ENCODE assay signal across 33 cellular contexts in the genomic region with DNA sequence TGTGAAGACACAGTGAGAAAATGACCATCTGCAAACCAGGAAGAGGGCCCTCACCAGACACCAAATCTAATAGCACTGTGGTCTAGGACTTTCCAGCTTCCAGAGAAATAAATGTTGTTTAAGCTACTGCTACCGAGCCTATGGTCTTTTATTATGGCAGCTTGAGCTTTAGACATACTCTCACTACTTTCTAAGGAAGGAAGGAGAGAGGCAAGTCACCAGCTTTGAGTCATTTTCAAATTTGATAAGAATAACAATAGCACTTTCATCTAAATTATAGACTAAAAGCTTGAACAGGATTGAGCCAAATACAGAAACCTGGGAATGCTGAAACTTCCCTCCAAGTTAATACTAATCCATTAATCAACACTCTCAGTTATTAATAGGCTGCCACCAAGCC.
"Had no signal": no experiment of that assay in that cellular context is flagged by ENCODE, and none has a peak within 500 bp of the region (broad histone marks: within the 10 kb centered on the region; RNA-seq: fewer than 3 reads in every experiment).

No MANE protein-coding gene starts in this region.

- H3K36me3 Mint-ChIP-seq: activated CD4-positive, alpha-beta memory T cell treated with anti-CD3 and anti-CD28 coated beads for 36 hours; activated CD8-positive, alpha-beta memory T cell treated with anti-CD3 and anti-CD28 coated beads, Interleukin-2, amount 10 ng/mL, durations not matched to agents 7 days and 5 days; T-cell; WTC11 had no signal

- H3K36me3 ChIP-seq: WERI-Rb-1 had no signal

- H3K4me1 Mint-ChIP-seq: activated B cell treated with CpG ODN at 0.5 μM for 24 hours; activated CD4-positive, alpha-beta memory T cell treated with anti-CD3 and anti-CD28 coated beads, Interleukin-2, amount 10 ng/mL, durations not matched to agents 7 days and 5 days; activated CD4-positive, alpha-beta T cell treated with anti-CD3 and anti-CD28 coated beads for 36 hours; activated CD4-positive, alpha-beta T cell treated with anti-CD3 and anti-CD28 coated beads, Interleukin-2, amount 10 ng/mL, durations not matched to agents 24 days and 14 days; activated CD4-positive, alpha-beta T cell treated with anti-CD3 and anti-CD28 coated beads, Interleukin-2, amount 10 ng/mL, durations not matched to agents 7 days and 5 days; activated CD8-positive, alpha-beta memory T cell treated with anti-CD3 and anti-CD28 coated beads, Interleukin-2, amount 10 ng/mL, durations not matched to agents 7 days and 5 days; T-cell; T-helper 17 cell had no signal

- H3K27ac Mint-ChIP-seq: activated B cell treated with CpG ODN at 0.5 μM for 24 hours; activated CD4-positive, alpha-beta memory T cell treated with anti-CD3 and anti-CD28 coated beads for 36 hours; activated CD4-positive, alpha-beta memory T cell treated with anti-CD3 and anti-CD28 coated beads, Interleukin-2, amount 10 ng/mL, durations not matched to agents 7 days and 5 days; activated CD4-positive, alpha-beta T cell treated with anti-CD3 and anti-CD28 coated beads for 36 hours; activated CD4-positive, alpha-beta T cell treated with anti-CD3 and anti-CD28 coated beads, Interleukin-2, amount 10 ng/mL, durations not matched to agents 24 days and 14 days; activated CD4-positive, alpha-beta T cell treated with anti-CD3 and anti-CD28 coated beads, Interleukin-2, amount 10 ng/mL, durations not matched to agents 7 days and 5 days; activated CD8-positive, alpha-beta memory T cell treated with anti-CD3 and anti-CD28 coated beads, Interleukin-2, amount 10 ng/mL, durations not matched to agents 7 days and 5 days; activated CD8-positive, alpha-beta T cell treated with anti-CD3 and anti-CD28 coated beads for 36 hours; activated CD8-positive, alpha-beta T cell treated with anti-CD3 and anti-CD28 coated beads, Interleukin-2, amount 10 ng/mL, durations not matched to agents 7 days and 5 days; T-cell; T-helper 1 cell treated with Interleukin-12 subunit alpha and Interleukin-12 subunit beta and Interleukin-4 antibody, amounts not matched to agents 30 μg/mL and 1 μg/mL, for 36 hours; T-helper 17 cell; T-helper 2 cell treated with Interferon-gamma antibody and Interleukin-4, amounts not matched to agents 5 μg/mL and 100 μg/mL, for 36 hours; WTC11 had no signal

- H3K27ac ChIP-seq: VCaP, WERI-Rb-1 had no signal

- H3K27me3 Mint-ChIP-seq: activated B cell treated with CpG ODN at 0.5 μM for 24 hours; activated CD4-positive, alpha-beta memory T cell treated with anti-CD3 and anti-CD28 coated beads, Interleukin-2, amount 10 ng/mL, durations not matched to agents 7 days and 5 days; activated CD4-positive, alpha-beta T cell treated with anti-CD3 and anti-CD28 coated beads, Interleukin-2, amount 10 ng/mL, durations not matched to agents 24 days and 14 days; activated CD4-positive, alpha-beta T cell treated with anti-CD3 and anti-CD28 coated beads, Interleukin-2, amount 10 ng/mL, durations not matched to agents 7 days and 5 days; activated CD8-positive, alpha-beta memory T cell treated with anti-CD3 and anti-CD28 coated beads, Interleukin-2, amount 10 ng/mL, durations not matched to agents 7 days and 5 days; activated CD8-positive, alpha-beta T cell treated with anti-CD3 and anti-CD28 coated beads for 36 hours; T-cell; T-helper 17 cell had no signal

- DNase-seq: activated B cell treated with CpG ODN at 0.5 μM for 24 hours; activated CD4-positive, alpha-beta memory T cell treated with anti-CD3 and anti-CD28 coated beads for 36 hours; activated CD4-positive, alpha-beta memory T cell treated with anti-CD3 and anti-CD28 coated beads, Interleukin-2, amount 10 ng/mL, durations not matched to agents 7 days and 5 days; activated CD4-positive, alpha-beta T cell treated with anti-CD3 and anti-CD28 coated beads for 1 hour; activated CD4-positive, alpha-beta T cell treated with anti-CD3 and anti-CD28 coated beads for 36 hours; activated CD4-positive, alpha-beta T cell treated with anti-CD3 and anti-CD28 coated beads for 4 hours; activated CD4-positive, alpha-beta T cell treated with anti-CD3 and anti-CD28 coated beads for 48 hours; activated CD4-positive, alpha-beta T cell treated with anti-CD3 and anti-CD28 coated beads, Interleukin-2, amount 10 ng/mL, durations not matched to agents 24 days and 14 days; activated CD4-positive, alpha-beta T cell treated with anti-CD3 and anti-CD28 coated beads, Interleukin-2, amount 10 ng/mL, durations not matched to agents 7 days and 5 days; activated CD4-positive, alpha-beta T cell treated with anti-CD3 and anti-CD28 coated beads, Interleukin-2, amount 50 U/mL, for 1 hour; activated CD4-positive, alpha-beta T cell treated with anti-CD3 and anti-CD28 coated beads, Interleukin-2, amount 50 U/mL, for 4 hours; activated CD4-positive, alpha-beta T cell treated with anti-CD3 and anti-CD28 coated beads, Interleukin-2, amount 50 U/mL, for 48 hours; activated CD4-positive, CD25-positive, alpha-beta regulatory T cell; activated CD4-positive, CD25-positive, alpha-beta regulatory T cell treated with anti-CD3 and anti-CD28 coated beads, Interleukin-2, amount 50 U/mL, for 72 hours; activated CD8-positive, alpha-beta memory T cell treated with anti-CD3 and anti-CD28 coated beads for 24 hours; activated CD8-positive, alpha-beta memory T cell treated with anti-CD3 and anti-CD28 coated beads, Interleukin-2, amount 10 ng/mL, durations not matched to agents 7 days and 5 days; activated CD8-positive, alpha-beta memory T cell treated with anti-CD3 and anti-CD28 coated beads, Interleukin-2, amount 50 U/mL, for 4 hours; activated CD8-positive, alpha-beta memory T cell treated with anti-CD3 and anti-CD28 coated beads, Interleukin-2, amount 50 U/mL, for 48 hours; activated CD8-positive, alpha-beta T cell treated with anti-CD3 and anti-CD28 coated beads for 36 hours; activated CD8-positive, alpha-beta T cell treated with anti-CD3 and anti-CD28 coated beads, Interleukin-2, amount 10 ng/mL, durations not matched to agents 7 days and 5 days; activated T-cell treated with anti-CD3 and anti-CD28 coated beads for 4 hours; T-cell; T-helper 1 cell; T-helper 17 cell; T-helper 2 cell; T-helper 9 cell; T1000; WERI-Rb-1 had no signal

- FAIRE-seq: TTC549 had no signal

- H3K9me3 Mint-ChIP-seq: activated B cell treated with CpG ODN at 0.5 μM for 24 hours; activated CD4-positive, alpha-beta memory T cell treated with anti-CD3 and anti-CD28 coated beads for 36 hours; activated CD4-positive, alpha-beta memory T cell treated with anti-CD3 and anti-CD28 coated beads, Interleukin-2, amount 10 ng/mL, durations not matched to agents 7 days and 5 days; activated CD4-positive, alpha-beta T cell treated with anti-CD3 and anti-CD28 coated beads, Interleukin-2, amount 10 ng/mL, durations not matched to agents 24 days and 14 days; activated CD4-positive, alpha-beta T cell treated with anti-CD3 and anti-CD28 coated beads, Interleukin-2, amount 10 ng/mL, durations not matched to agents 7 days and 5 days; activated CD8-positive, alpha-beta T cell treated with anti-CD3 and anti-CD28 coated beads for 36 hours; T-helper 1 cell treated with Interleukin-12 subunit alpha and Interleukin-12 subunit beta and Interleukin-4 antibody, amounts not matched to agents 30 μg/mL and 1 μg/mL, for 36 hours; T-helper 2 cell treated with Interferon-gamma antibody and Interleukin-4, amounts not matched to agents 5 μg/mL and 100 μg/mL, for 36 hours had no signal

- H3K4me3 Mint-ChIP-seq: activated B cell treated with CpG ODN at 0.5 μM for 24 hours; activated CD4-positive, alpha-beta memory T cell treated with anti-CD3 and anti-CD28 coated beads for 36 hours; activated CD4-positive, alpha-beta memory T cell treated with anti-CD3 and anti-CD28 coated beads, Interleukin-2, amount 10 ng/mL, durations not matched to agents 7 days and 5 days; activated CD4-positive, alpha-beta T cell treated with anti-CD3 and anti-CD28 coated beads for 36 hours; activated CD4-positive, alpha-beta T cell treated with anti-CD3 and anti-CD28 coated beads, Interleukin-2, amount 10 ng/mL, durations not matched to agents 24 days and 14 days; activated CD4-positive, alpha-beta T cell treated with anti-CD3 and anti-CD28 coated beads, Interleukin-2, amount 10 ng/mL, durations not matched to agents 7 days and 5 days; activated CD8-positive, alpha-beta memory T cell treated with anti-CD3 and anti-CD28 coated beads, Interleukin-2, amount 10 ng/mL, durations not matched to agents 7 days and 5 days; activated CD8-positive, alpha-beta T cell treated with anti-CD3 and anti-CD28 coated beads for 36 hours; activated CD8-positive, alpha-beta T cell treated with anti-CD3 and anti-CD28 coated beads, Interleukin-2, amount 10 ng/mL, durations not matched to agents 7 days and 5 days; T-cell; T-helper 1 cell treated with Interleukin-12 subunit alpha and Interleukin-12 subunit beta and Interleukin-4 antibody, amounts not matched to agents 30 μg/mL and 1 μg/mL, for 36 hours; T-helper 17 cell; T-helper 2 cell treated with Interferon-gamma antibody and Interleukin-4, amounts not matched to agents 5 μg/mL and 100 μg/mL, for 36 hours; WTC11 had no signal
